Comparison of ENCODE assay signal across 1 cellular context in the genomic region with DNA sequence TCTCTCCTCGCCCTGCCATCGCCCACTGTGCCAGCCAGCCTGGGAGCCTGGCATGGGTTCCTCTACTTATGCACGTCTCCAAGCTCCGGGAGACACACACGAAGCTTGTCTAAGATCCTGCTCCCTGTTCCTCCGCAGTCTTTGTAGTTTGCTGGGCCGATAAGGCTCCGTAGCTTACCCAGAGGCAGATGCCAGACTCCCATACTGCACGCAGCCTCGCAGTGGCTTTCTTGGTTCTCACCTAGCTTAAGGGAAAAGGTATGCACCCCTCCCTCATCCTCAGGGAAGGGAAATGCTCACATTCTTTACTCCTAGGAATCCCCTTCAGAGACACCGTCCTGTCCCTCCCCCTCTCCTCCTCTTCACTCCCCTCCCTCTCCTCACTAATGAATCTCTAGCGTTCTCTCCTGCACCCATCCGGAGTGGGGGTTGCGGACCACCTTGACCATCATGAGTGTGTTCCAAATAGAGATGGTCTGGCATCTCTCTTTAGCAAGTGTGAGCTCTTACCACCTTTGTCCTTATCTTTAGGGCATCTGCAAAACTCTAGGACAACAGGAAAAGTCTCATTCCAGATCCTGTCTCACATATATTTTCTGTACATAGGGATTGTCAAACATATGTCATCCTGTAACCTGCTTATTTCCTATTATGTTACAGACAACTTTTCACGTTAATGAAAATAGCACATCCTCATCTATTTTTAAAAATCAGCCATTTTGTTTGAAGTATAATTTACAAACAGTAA.
TF ChIP-seq lines count a peak whose summit lies in the region.

No MANE protein-coding gene starts in this region.

TF ChIP-seq in GM23338, 12 proteins besides CTCF, POLR2A, EP300 and RAD21 (continued from another document):
- TF ChIP-seq ZNF331 (CRISPR knock-in tag; IDR thresholded peaks at IDR 0.05; ENCODE audit: low read depth) (no peak), NANOG (IDR thresholded peaks at IDR 0.05; ENCODE audit: borderline replicate concordance) (no peak), EZH2phosphoT487 (IDR thresholded peaks at IDR 0.05; ENCODE audit: unreplicated experiment) (no peak), POLR2AphosphoS5 (IDR thresholded peaks at IDR 0.05; ENCODE audit: low read depth) (no peak), JUNB (IDR thresholded peaks at IDR 0.05; ENCODE audit: unreplicated experiment) (no peak), ZNF114 (CRISPR knock-in tag; IDR thresholded peaks at IDR 0.05) (no peak), CREB1 (CRISPR knock-in tag; IDR thresholded peaks at IDR 0.05; ENCODE audit: low read depth) (no peak), STAT1 (IDR thresholded peaks at IDR 0.05; ENCODE audit: unreplicated experiment) (no peak), EZH2 (IDR thresholded peaks at IDR 0.05; ENCODE audit: low read depth, unreplicated experiment) (no peak)
- TF ChIP-seq, protein P1, sequence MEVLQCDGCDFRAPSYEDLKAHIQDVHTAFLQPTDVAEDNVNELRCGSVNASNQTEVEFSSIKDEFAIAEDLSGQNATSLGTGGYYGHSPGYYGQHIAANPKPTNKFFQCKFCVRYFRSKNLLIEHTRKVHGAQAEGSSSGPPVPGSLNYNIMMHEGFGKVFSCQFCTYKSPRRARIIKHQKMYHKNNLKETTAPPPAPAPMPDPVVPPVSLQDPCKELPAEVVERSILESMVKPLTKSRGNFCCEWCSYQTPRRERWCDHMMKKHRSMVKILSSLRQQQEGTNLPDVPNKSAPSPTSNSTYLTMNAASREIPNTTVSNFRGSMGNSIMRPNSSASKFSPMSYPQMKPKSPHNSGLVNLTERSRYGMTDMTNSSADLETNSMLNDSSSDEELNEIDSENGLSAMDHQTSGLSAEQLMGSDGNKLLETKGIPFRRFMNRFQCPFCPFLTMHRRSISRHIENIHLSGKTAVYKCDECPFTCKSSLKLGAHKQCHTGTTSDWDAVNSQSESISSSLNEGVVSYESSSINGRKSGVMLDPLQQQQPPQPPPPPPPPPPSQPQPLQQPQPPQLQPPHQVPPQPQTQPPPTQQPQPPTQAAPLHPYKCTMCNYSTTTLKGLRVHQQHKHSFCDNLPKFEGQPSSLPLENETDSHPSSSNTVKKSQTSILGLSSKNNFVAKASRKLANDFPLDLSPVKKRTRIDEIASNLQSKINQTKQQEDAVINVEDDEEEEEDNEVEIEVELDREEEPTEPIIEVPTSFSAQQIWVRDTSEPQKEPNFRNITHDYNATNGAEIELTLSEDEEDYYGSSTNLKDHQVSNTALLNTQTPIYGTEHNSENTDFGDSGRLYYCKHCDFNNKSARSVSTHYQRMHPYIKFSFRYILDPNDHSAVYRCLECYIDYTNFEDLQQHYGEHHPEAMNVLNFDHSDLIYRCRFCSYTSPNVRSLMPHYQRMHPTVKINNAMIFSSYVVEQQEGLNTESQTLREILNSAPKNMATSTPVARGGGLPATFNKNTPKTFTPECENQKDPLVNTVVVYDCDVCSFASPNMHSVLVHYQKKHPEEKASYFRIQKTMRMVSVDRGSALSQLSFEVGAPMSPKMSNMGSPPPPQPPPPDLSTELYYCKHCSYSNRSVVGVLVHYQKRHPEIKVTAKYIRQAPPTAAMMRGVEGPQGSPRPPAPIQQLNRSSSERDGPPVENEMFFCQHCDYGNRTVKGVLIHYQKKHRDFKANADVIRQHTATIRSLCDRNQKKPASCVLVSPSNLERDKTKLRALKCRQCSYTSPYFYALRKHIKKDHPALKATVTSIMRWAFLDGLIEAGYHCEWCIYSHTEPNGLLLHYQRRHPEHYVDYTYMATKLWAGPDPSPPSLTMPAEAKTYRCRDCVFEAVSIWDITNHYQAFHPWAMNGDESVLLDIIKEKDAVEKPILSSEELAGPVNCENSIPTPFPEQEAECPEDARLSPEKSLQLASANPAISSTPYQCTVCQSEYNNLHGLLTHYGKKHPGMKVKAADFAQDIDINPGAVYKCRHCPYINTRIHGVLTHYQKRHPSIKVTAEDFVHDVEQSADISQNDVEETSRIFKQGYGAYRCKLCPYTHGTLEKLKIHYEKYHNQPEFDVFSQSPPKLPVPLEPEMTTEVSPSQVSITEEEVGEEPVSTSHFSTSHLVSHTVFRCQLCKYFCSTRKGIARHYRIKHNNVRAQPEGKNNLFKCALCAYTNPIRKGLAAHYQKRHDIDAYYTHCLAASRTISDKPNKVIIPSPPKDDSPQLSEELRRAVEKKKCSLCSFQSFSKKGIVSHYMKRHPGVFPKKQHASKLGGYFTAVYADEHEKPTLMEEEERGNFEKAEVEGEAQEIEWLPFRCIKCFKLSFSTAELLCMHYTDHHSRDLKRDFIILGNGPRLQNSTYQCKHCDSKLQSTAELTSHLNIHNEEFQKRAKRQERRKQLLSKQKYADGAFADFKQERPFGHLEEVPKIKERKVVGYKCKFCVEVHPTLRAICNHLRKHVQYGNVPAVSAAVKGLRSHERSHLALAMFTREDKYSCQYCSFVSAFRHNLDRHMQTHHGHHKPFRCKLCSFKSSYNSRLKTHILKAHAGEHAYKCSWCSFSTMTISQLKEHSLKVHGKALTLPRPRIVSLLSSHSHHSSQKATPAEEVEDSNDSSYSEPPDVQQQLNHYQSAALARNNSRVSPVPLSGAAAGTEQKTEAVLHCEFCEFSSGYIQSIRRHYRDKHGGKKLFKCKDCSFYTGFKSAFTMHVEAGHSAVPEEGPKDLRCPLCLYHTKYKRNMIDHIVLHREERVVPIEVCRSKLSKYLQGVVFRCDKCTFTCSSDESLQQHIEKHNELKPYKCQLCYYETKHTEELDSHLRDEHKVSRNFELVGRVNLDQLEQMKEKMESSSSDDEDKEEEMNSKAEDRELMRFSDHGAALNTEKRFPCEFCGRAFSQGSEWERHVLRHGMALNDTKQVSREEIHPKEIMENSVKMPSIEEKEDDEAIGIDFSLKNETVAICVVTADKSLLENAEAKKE (CRISPR knock-in tag; IDR thresholded peaks at IDR 0.05): no peak
- TF ChIP-seq, protein P2, sequence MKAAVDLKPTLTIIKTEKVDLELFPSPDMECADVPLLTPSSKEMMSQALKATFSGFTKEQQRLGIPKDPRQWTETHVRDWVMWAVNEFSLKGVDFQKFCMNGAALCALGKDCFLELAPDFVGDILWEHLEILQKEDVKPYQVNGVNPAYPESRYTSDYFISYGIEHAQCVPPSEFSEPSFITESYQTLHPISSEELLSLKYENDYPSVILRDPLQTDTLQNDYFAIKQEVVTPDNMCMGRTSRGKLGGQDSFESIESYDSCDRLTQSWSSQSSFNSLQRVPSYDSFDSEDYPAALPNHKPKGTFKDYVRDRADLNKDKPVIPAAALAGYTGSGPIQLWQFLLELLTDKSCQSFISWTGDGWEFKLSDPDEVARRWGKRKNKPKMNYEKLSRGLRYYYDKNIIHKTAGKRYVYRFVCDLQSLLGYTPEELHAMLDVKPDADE (IDR thresholded peaks at IDR 0.05): no peak
